Comparison of ENCODE assay signal across 29 cellular contexts in genomic region chr10:57320416-57320815, GRCh38.
"Had no signal": no experiment of that assay in that cellular context is flagged by ENCODE, and none has a peak within 500 bp of the region (broad histone marks: within the 10 kb centered on the region; RNA-seq: fewer than 3 reads in every experiment).

No MANE protein-coding gene starts in this region.

- H3K4me2 ChIP-seq: hepatocyte had no signal

- ATAC-seq: activated CD8-positive, alpha-beta T cell treated with anti-CD3 and anti-CD28 coated beads for 36 hours; activated T-cell treated with anti-CD3 and anti-CD28 coated beads, Interleukin-2, amount 50 U/mL, for 4 hours; activated T-helper 17 cell treated with anti-CD3 and anti-CD28 coated beads, Interleukin-2, amount 50 U/mL, for 72 hours; gastroesophageal sphincter; heart right ventricle; T-helper 17 cell had no signal

- DNase-seq: activated CD4-positive, alpha-beta T cell treated with anti-CD3 and anti-CD28 coated beads for 4 hours; activated CD4-positive, alpha-beta T cell treated with anti-CD3 and anti-CD28 coated beads, Interleukin-2, amount 50 U/mL, for 1 hour; activated CD4-positive, alpha-beta T cell treated with anti-CD3 and anti-CD28 coated beads, Interleukin-2, amount 50 U/mL, for 48 hours; activated CD4-positive, CD25-positive, alpha-beta regulatory T cell; activated CD4-positive, CD25-positive, alpha-beta regulatory T cell treated with anti-CD3 and anti-CD28 coated beads, Interleukin-2, amount 50 U/mL, for 72 hours; activated CD8-positive, alpha-beta memory T cell treated with anti-CD3 and anti-CD28 coated beads for 24 hours; activated CD8-positive, alpha-beta T cell treated with anti-CD3 and anti-CD28 coated beads for 36 hours; activated effector memory CD4-positive, alpha-beta T cell treated with Interleukin-2 at 50 U/mL for 16 hours; activated gamma-delta T cell treated with Interleukin-2 at 50 U/mL for 16 hours; activated naive CD4-positive, alpha-beta T cell treated with anti-CD3 and anti-CD28 coated beads, Interleukin-2, amount 50 U/mL, for 16 hours; activated naive CD4-positive, alpha-beta T cell treated with Interleukin-2 at 50 U/mL for 16 hours; activated T-cell treated with anti-CD3 and anti-CD28 coated beads, Interleukin-2, amount 50 U/mL, for 4 hours; amniotic stem cell; anterior cingulate cortex; central memory CD4-positive, alpha-beta T cell; cerebellar nuclear complex; colonic mucosa; effector CD8-positive, alpha-beta T cell; esophagus squamous epithelium; foreskin melanocyte; heart right ventricle; T-helper 17 cell; T1000 had no signal

- H3K27me3 ChIP-seq: breast epithelium, cardiac muscle cell, colonic mucosa, esophagus squamous epithelium, gastroesophageal sphincter, heart right ventricle, hepatocyte had no signal

- H3K4me1 ChIP-seq: breast epithelium, colonic mucosa, esophagus squamous epithelium, gastroesophageal sphincter, heart right ventricle had no signal

- H3K4me3 ChIP-seq: breast epithelium, cardiac muscle cell, colonic mucosa, esophagus squamous epithelium, gastroesophageal sphincter, heart right ventricle, hepatocyte had no signal

- H3K27ac ChIP-seq: breast epithelium, cardiac muscle cell, colonic mucosa, epithelial cell of prostate, esophagus squamous epithelium, gastroesophageal sphincter, heart right ventricle, hepatocyte had no signal

- H3K36me3 ChIP-seq: breast epithelium, cardiac muscle cell, colonic mucosa, esophagus squamous epithelium, gastroesophageal sphincter, heart right ventricle had no signal

- H3K79me2 ChIP-seq: hepatocyte had no signal
